1 cellular context compared by ENCODE assay signal in the genomic region with DNA sequence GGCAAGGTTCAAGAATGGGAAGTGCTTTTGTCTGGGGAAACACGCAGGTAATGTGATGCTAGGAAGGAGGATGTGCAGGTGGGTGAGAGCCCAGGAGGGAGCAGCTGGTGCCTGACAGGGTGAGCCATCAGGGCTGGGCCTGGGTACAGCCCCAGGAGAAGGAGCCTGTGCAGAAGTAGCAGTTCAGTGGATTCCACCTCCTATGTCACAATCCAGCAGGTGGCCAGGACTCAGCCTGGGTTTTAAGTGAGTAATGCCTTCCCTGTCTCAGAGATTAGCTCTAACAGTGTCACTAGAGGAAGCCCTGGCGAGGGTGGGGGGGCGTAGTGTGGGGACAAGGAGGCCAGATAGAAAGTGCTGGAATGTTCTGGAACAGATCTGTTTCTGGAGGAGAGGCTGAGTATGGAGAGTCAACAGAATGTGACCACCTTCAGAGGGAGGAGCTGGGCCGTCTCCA.
TF ChIP-seq lines count a peak whose summit lies in the region.

No MANE protein-coding gene starts in this region.

TF ChIP-seq in GM12878, 131 proteins besides CTCF, POLR2A, EP300 and RAD21:
- TF ChIP-seq RCOR1 (conservative IDR thresholded peaks at IDR 0.05; ENCODE audit: low read depth, low read length), result no peak
- no peak for TF ChIP-seq NR2C1 (IDR thresholded peaks at IDR 0.05)
- TF ChIP-seq, protein P1, sequence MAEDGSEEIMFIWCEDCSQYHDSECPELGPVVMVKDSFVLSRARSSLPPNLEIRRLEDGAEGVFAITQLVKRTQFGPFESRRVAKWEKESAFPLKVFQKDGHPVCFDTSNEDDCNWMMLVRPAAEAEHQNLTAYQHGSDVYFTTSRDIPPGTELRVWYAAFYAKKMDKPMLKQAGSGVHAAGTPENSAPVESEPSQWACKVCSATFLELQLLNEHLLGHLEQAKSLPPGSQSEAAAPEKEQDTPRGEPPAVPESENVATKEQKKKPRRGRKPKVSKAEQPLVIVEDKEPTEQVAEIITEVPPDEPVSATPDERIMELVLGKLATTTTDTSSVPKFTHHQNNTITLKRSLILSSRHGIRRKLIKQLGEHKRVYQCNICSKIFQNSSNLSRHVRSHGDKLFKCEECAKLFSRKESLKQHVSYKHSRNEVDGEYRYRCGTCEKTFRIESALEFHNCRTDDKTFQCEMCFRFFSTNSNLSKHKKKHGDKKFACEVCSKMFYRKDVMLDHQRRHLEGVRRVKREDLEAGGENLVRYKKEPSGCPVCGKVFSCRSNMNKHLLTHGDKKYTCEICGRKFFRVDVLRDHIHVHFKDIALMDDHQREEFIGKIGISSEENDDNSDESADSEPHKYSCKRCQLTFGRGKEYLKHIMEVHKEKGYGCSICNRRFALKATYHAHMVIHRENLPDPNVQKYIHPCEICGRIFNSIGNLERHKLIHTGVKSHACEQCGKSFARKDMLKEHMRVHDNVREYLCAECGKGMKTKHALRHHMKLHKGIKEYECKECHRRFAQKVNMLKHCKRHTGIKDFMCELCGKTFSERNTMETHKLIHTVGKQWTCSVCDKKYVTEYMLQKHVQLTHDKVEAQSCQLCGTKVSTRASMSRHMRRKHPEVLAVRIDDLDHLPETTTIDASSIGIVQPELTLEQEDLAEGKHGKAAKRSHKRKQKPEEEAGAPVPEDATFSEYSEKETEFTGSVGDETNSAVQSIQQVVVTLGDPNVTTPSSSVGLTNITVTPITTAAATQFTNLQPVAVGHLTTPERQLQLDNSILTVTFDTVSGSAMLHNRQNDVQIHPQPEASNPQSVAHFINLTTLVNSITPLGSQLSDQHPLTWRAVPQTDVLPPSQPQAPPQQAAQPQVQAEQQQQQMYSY (CRISPR knock-in tag; IDR thresholded peaks at IDR 0.05), result no peak
- TF ChIP-seq MEF2A (IDR thresholded peaks at IDR 0.05; ENCODE audit: insufficient read depth, low read depth, low read length), result no peak
- TF ChIP-seq ESRRA (IDR thresholded peaks at IDR 0.05; ENCODE audit: low read length), result no peak
- no peak for TF ChIP-seq EED (IDR thresholded peaks at IDR 0.05; ENCODE audit: low read depth)
- no peak for TF ChIP-seq SUZ12 (IDR thresholded peaks at IDR 0.05; ENCODE audit: unreplicated experiment)
- TF ChIP-seq HDAC6 (IDR thresholded peaks at IDR 0.05; ENCODE audit: unreplicated experiment), result no peak
- no peak for TF ChIP-seq TCF12 (IDR thresholded peaks at IDR 0.05; ENCODE audit: low read depth, low read length)
- no peak for TF ChIP-seq RBBP5 (conservative IDR thresholded peaks at IDR 0.05)
- no peak for TF ChIP-seq BRCA1 (IDR thresholded peaks at IDR 0.05; ENCODE audit: low read depth, low read length)
- TF ChIP-seq ETV6 (conservative IDR thresholded peaks at IDR 0.05 in 1 of 2, IDR thresholded peaks at IDR 0.05 in 1 of 2; ENCODE audit: borderline replicate concordance in 1 of 2, low read depth in 1 of 2), result no peak
